In the genomic region with DNA sequence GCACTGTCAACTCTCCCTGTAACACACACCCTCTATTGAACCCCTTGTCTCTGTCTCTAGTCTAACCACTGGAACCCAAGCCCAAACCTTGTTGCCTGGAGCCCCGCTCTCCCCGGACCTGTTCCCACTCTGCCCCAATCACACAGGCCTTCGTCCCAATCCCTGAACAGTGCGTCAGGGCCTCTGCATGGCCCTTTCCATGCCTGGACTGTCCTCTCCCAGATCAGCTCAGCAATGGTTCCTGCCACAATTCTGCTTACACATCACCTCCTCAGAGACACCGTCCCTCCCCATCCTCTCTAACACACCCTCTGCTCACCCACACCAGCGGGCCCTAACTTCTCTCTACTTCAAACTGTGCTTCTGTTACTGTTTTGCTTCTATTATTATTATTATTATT, we compare ENCODE assay signal across 1 cellular context.
TF ChIP-seq lines count a peak whose summit lies in the region.

No MANE protein-coding gene starts in this region.

TF ChIP-seq in H1, 55 proteins besides CTCF, POLR2A, EP300 and RAD21:
- no peak for TF ChIP-seq BRCA1 (IDR thresholded peaks at IDR 0.05; ENCODE audit: low read depth, low read length)
- no peak for TF ChIP-seq GABPA (IDR thresholded peaks at IDR 0.05; ENCODE audit: borderline replicate concordance, insufficient read depth, low read length)
- no peak for TF ChIP-seq RFX5 (IDR thresholded peaks at IDR 0.05; ENCODE audit: borderline replicate concordance, low read depth, low read length)
- no peak for TF ChIP-seq CEBPB (IDR thresholded peaks at IDR 0.05; ENCODE audit: low read depth, low read length)
- TF ChIP-seq TCF12 (IDR thresholded peaks at IDR 0.05; ENCODE audit: low read depth, low read length), result no peak
- TF ChIP-seq, protein P1, sequence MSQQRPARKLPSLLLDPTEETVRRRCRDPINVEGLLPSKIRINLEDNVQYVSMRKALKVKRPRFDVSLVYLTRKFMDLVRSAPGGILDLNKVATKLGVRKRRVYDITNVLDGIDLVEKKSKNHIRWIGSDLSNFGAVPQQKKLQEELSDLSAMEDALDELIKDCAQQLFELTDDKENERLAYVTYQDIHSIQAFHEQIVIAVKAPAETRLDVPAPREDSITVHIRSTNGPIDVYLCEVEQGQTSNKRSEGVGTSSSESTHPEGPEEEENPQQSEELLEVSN (IDR thresholded peaks at IDR 0.05), result no peak
- TF ChIP-seq KDM5A (IDR thresholded peaks at IDR 0.05; ENCODE audit: low read length), result no peak
- TF ChIP-seq BCL11A (IDR thresholded peaks at IDR 0.05; ENCODE audit: low read depth in 2 of 2, low read length in 2 of 2), result no peak
- no peak for TF ChIP-seq SP4 (IDR thresholded peaks at IDR 0.05; ENCODE audit: low read length)
- TF ChIP-seq POU5F1 (IDR thresholded peaks at IDR 0.05; ENCODE audit: low read depth, low read length), result no peak
- no peak for TF ChIP-seq NANOG (IDR thresholded peaks at IDR 0.05; ENCODE audit: insufficient read depth, low read depth, low read length, poor library complexity, severe bottlenecking)
- TF ChIP-seq TBP (IDR thresholded peaks at IDR 0.05; ENCODE audit: low read depth, low read length), result no peak
- TF ChIP-seq SIX5 (IDR thresholded peaks at IDR 0.05; ENCODE audit: low read depth, low read length), result no peak
- TF ChIP-seq RBBP5 (IDR thresholded peaks at IDR 0.05; ENCODE audit: borderline replicate concordance, low read depth, low read length), result no peak
- no peak for TF ChIP-seq YY1 (IDR thresholded peaks at IDR 0.05; ENCODE audit: low read depth, low read length)
- TF ChIP-seq, protein P2, sequence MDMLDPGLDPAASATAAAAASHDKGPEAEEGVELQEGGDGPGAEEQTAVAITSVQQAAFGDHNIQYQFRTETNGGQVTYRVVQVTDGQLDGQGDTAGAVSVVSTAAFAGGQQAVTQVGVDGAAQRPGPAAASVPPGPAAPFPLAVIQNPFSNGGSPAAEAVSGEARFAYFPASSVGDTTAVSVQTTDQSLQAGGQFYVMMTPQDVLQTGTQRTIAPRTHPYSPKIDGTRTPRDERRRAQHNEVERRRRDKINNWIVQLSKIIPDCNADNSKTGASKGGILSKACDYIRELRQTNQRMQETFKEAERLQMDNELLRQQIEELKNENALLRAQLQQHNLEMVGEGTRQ (IDR thresholded peaks at IDR 0.05; ENCODE audit: low read length), result no peak
- no peak for TF ChIP-seq SP1 (IDR thresholded peaks at IDR 0.05; ENCODE audit: low read depth, low read length)
- no peak for TF ChIP-seq EZH2 (IDR thresholded peaks at IDR 0.05; ENCODE audit: low read depth, low read length, severe bottlenecking)
- no peak for TF ChIP-seq ZNF274 (IDR thresholded peaks at IDR 0.05; ENCODE audit: borderline replicate concordance, extremely low read depth, low read length)
